8 cellular contexts compared by ENCODE assay signal in genomic region chr1:64469977-64470669, GRCh38. TPM values are rescaled to one million over a fixed set of nuclear protein-coding genes. Genes with fewer than 3 reads are reported as not detected.
DNase-seq lines count a peak whose midpoint lies in the region; ATAC-seq and TF ChIP-seq lines count a peak whose summit lies in the region.

Gene CACHD1 (plus strand): TSS chr1:64470129. CDS start chr1:64470745, 616 bp downstream.

- no peaks in the 10 kb centered on the region for H3K9me3 ChIP-seq in osteoblast (ENCODE audit: low read depth, low read length)

- H3K27ac Mint-ChIP-seq in activated naive CD4-positive, alpha-beta T cell treated with anti-CD3 and anti-CD28 coated beads, Interleukin-2, amount 50 U/mL, for 72 hours, result peak within 1 kb of the TSS in 1 of 2 donors; percentile 4

- H2AFZ ChIP-seq in osteoblast (ENCODE audit: low read length), result peak within 1 kb of the TSS; percentile 88

- H4K20me1 ChIP-seq in osteoblast (ENCODE audit: insufficient read depth, low read length), result peaks cover 3% of the 10 kb centered on the region

- H3K27me3 ChIP-seq in osteoblast (ENCODE audit: insufficient read depth, low read length), result peaks cover 29% of the 10 kb centered on the region

- peak within 1 kb of the TSS; percentile 48 for H3K4me3 ChIP-seq in Jurkat, Clone E6-1 (ENCODE audit: low read length)
- peak within 1 kb of the TSS; percentile 83 for H3K4me3 ChIP-seq in osteoblast (ENCODE audit: insufficient read depth, low read length)

- H3K9me3 Mint-ChIP-seq in activated naive CD4-positive, alpha-beta T cell treated with anti-CD3 and anti-CD28 coated beads, Interleukin-2, amount 50 U/mL, for 72 hours, result no peaks in the 10 kb centered on the region

- ATAC-seq in GM21526 (IDR thresholded peaks at IDR 0.05; ENCODE audit: low FRiP score, unreplicated experiment), result peak; percentile 77
- ATAC-seq in activated naive CD4-positive, alpha-beta T cell treated with anti-CD3 and anti-CD28 coated beads, Interleukin-2, amount 50 U/mL, for 72 hours, result peak; percentile 86 to 87

- peaks cover 0 to 4% of the 10 kb centered on the region in 2 donors for H3K36me3 Mint-ChIP-seq in activated naive CD4-positive, alpha-beta T cell treated with anti-CD3 and anti-CD28 coated beads, Interleukin-2, amount 50 U/mL, for 72 hours

- peak within 1 kb of the TSS; percentile 89 for H3K4me2 ChIP-seq in osteoblast (ENCODE audit: insufficient read depth, low read length)

- no peaks in the 10 kb centered on the region for H3K36me3 ChIP-seq in osteoblast (ENCODE audit: insufficient read depth, low read length)

- no peak within 1 kb of the TSS for H3K27ac ChIP-seq in osteoblast (ENCODE audit: low read depth, low read length)

- no peaks in the 10 kb centered on the region for H3K4me1 ChIP-seq in osteoblast (ENCODE audit: insufficient read depth, low read length)

- DNase-seq in COR-L47 (lab: John Stamatoyannopoulos, UW) (peak; percentile 79), SHP77 (lab: John Stamatoyannopoulos, UW) (peak; percentile 27 to 42), head of caudate nucleus (peak; percentile 65 to 95 (median 84)), osteoblast (ENCODE audit: insufficient read length, low spot score, missing footprints) (peak; percentile 98), superior temporal gyrus (ENCODE audit: extremely low spot score) (peak; percentile 60)
- peak; percentile 62 for DNase-seq in Jurkat, Clone E6-1 (ENCODE audit: low read depth, low spot score)
- DNase-seq in activated naive CD4-positive, alpha-beta T cell treated with anti-CD3 and anti-CD28 coated beads, Interleukin-2, amount 50 U/mL, for 72 hours (ENCODE audit: low spot score in 2 of 2), result peak; percentile 65 to 70

- intact Hi-C loops in head of caudate nucleus (cut with DNase I), result no loop called here

- TF ChIP-seq CTCF in osteoblast (IDR thresholded peaks at IDR 0.05; ENCODE audit: extremely low read depth, low read depth, low read length), result peak; percentile 9

- H3K79me2 ChIP-seq in osteoblast (ENCODE audit: insufficient read depth, low read length), result peaks cover 4% of the 10 kb centered on the region

RNA-seq across cellular contexts. Expression of gene CACHD1, which starts in this region (rescaled TPM):
- 2.8 TPM for polyA plus RNA-seq in Jurkat, Clone E6-1 (2012; ENCODE audit: insufficient read depth, insufficient read length)
- 1 to 10 TPM; 1.1 to 1.6 TPM for total RNA-seq in activated naive CD4-positive, alpha-beta T cell treated with anti-CD3 and anti-CD28 coated beads, Interleukin-2, amount 50 U/mL, for 72 hours
- total RNA-seq in osteoblast, result 5.1 and 6.8 TPM in 2 replicates

Comparison
In these comparisons a context has a peak if more than half of its experiments do, and no peak if none do; other contexts are left out.
1. DNase-seq: peak in every context shown above with its lines; median percentile 98 in osteoblast; 84 in head of caudate nucleus; 79 in COR-L47; 68 in activated naive CD4-positive, alpha-beta T cell treated with anti-CD3 and anti-CD28 coated beads, Interleukin-2, amount 50 U/mL, for 72 hours; 62 in Jurkat, Clone E6-1; 60 in superior temporal gyrus; 34 in SHP77.